Comparison of ENCODE assay signal across 30 cellular contexts in genomic region chr1:212555426-212555825, GRCh38.
"Had no signal": no experiment of that assay in that cellular context is flagged by ENCODE, and none has a peak within 500 bp of the region (broad histone marks: within the 10 kb centered on the region; RNA-seq: fewer than 3 reads in every experiment).

No MANE protein-coding gene starts in this region.

- H3K4me1 ChIP-seq: colonic mucosa, foreskin keratinocyte, gastrocnemius medialis had no signal

- H3K27ac ChIP-seq: body of pancreas, colonic mucosa, dorsolateral prefrontal cortex, esophagus muscularis mucosa, foreskin keratinocyte, gastrocnemius medialis, heart left ventricle had no signal

- H3K4me3 ChIP-seq: body of pancreas, colonic mucosa, dorsolateral prefrontal cortex, esophagus muscularis mucosa, gastrocnemius medialis, heart left ventricle had no signal

- H3K9me3 Mint-ChIP-seq: activated T-cell treated with anti-CD3 and anti-CD28 coated beads, Interleukin-2, amount 50 U/mL, for 4 hours; activated T-helper 17 cell treated with anti-CD3 and anti-CD28 coated beads, Interleukin-2, amount 50 U/mL, for 72 hours; dendritic cell treated with granulocyte-macrophage colony-stimulating factor and Interleukin-4, amounts not matched to agents 40 ng/mL and 50 ng/mL, for 4 days; endodermal cell had no signal

- DNase-seq: activated CD4-positive, alpha-beta T cell treated with anti-CD3 and anti-CD28 coated beads for 36 hours; activated CD4-positive, alpha-beta T cell treated with anti-CD3 and anti-CD28 coated beads, Interleukin-2, amount 50 U/mL, for 1 hour; activated CD4-positive, alpha-beta T cell treated with anti-CD3 and anti-CD28 coated beads, Interleukin-2, amount 50 U/mL, for 48 hours; activated CD4-positive, CD25-positive, alpha-beta regulatory T cell; activated CD4-positive, CD25-positive, alpha-beta regulatory T cell treated with anti-CD3 and anti-CD28 coated beads, Interleukin-2, amount 50 U/mL, for 72 hours; activated CD8-positive, alpha-beta memory T cell treated with anti-CD3 and anti-CD28 coated beads for 24 hours; activated CD8-positive, alpha-beta T cell treated with anti-CD3 and anti-CD28 coated beads for 36 hours; activated effector memory CD4-positive, alpha-beta T cell treated with Interleukin-2 at 50 U/mL for 16 hours; activated gamma-delta T cell treated with Interleukin-2 at 50 U/mL for 16 hours; activated naive CD4-positive, alpha-beta T cell treated with anti-CD3 and anti-CD28 coated beads, Interleukin-2, amount 50 U/mL, for 16 hours; activated naive CD4-positive, alpha-beta T cell treated with Interleukin-2 at 50 U/mL for 16 hours; activated T-cell treated with anti-CD3 and anti-CD28 coated beads, Interleukin-2, amount 50 U/mL, for 4 hours; amniotic stem cell; anterior cingulate cortex; body of pancreas; caudate nucleus; colonic mucosa; dorsolateral prefrontal cortex; effector memory CD4-positive, alpha-beta T cell; endodermal cell; erythroblast; foreskin keratinocyte; gastrocnemius medialis; glutamatergic neuron; heart left ventricle; T-helper 2 cell had no signal

- ATAC-seq: activated CD4-positive, alpha-beta T cell treated with anti-CD3 and anti-CD28 coated beads for 36 hours; activated CD8-positive, alpha-beta T cell treated with anti-CD3 and anti-CD28 coated beads for 36 hours; activated T-cell treated with anti-CD3 and anti-CD28 coated beads, Interleukin-2, amount 50 U/mL, for 4 hours; activated T-helper 17 cell treated with anti-CD3 and anti-CD28 coated beads, Interleukin-2, amount 50 U/mL, for 72 hours; body of pancreas; foreskin keratinocyte; gastrocnemius medialis; heart left ventricle had no signal

- H3K36me3 ChIP-seq: colonic mucosa, esophagus muscularis mucosa, gastrocnemius medialis, heart left ventricle had no signal

- H3K4me3 Mint-ChIP-seq: activated CD4-positive, alpha-beta T cell treated with anti-CD3 and anti-CD28 coated beads for 36 hours; activated CD8-positive, alpha-beta T cell treated with anti-CD3 and anti-CD28 coated beads for 36 hours; activated naive CD8-positive, alpha-beta T cell; activated T-cell treated with anti-CD3 and anti-CD28 coated beads, Interleukin-2, amount 50 U/mL, for 4 hours; activated T-helper 17 cell treated with anti-CD3 and anti-CD28 coated beads, Interleukin-2, amount 50 U/mL, for 72 hours; dendritic cell treated with granulocyte-macrophage colony-stimulating factor and Interleukin-4, amounts not matched to agents 40 ng/mL and 50 ng/mL, for 4 days; endodermal cell had no signal

- H3K27me3 Mint-ChIP-seq: activated naive CD8-positive, alpha-beta T cell; activated T-helper 17 cell treated with anti-CD3 and anti-CD28 coated beads, Interleukin-2, amount 50 U/mL, for 72 hours; dendritic cell treated with granulocyte-macrophage colony-stimulating factor and Interleukin-4, amounts not matched to agents 40 ng/mL and 50 ng/mL, for 4 days had no signal

- H3K27me3 ChIP-seq: body of pancreas, colonic mucosa, dorsolateral prefrontal cortex, esophagus muscularis mucosa, gastrocnemius medialis, heart left ventricle had no signal

- H3K36me3 Mint-ChIP-seq: activated naive CD8-positive, alpha-beta T cell had no signal

- H3K9me3 ChIP-seq: body of pancreas, colonic mucosa, esophagus muscularis mucosa, gastrocnemius medialis had no signal

- H3K27ac Mint-ChIP-seq: activated CD4-positive, alpha-beta T cell treated with anti-CD3 and anti-CD28 coated beads for 36 hours; activated CD8-positive, alpha-beta T cell treated with anti-CD3 and anti-CD28 coated beads for 36 hours; activated naive CD8-positive, alpha-beta T cell; activated T-helper 17 cell treated with anti-CD3 and anti-CD28 coated beads, Interleukin-2, amount 50 U/mL, for 72 hours; dendritic cell treated with granulocyte-macrophage colony-stimulating factor and Interleukin-4, amounts not matched to agents 40 ng/mL and 50 ng/mL, for 4 days; endodermal cell had no signal
